1 cellular context compared by ENCODE assay signal in genomic region chr2:30373881-30374302, GRCh38.
TF ChIP-seq lines count a peak whose summit lies in the region.

No MANE protein-coding gene starts in this region.

TF ChIP-seq in WTC11, 78 proteins besides CTCF, POLR2A, EP300 and RAD21 (continued from another document):
- TF ChIP-seq TP53 (CRISPR knock-in tag; IDR thresholded peaks at IDR 0.05) (no peak), TEAD4 (CRISPR knock-in tag; IDR thresholded peaks at IDR 0.05) (no peak), FOXP1 (CRISPR knock-in tag; IDR thresholded peaks at IDR 0.05; ENCODE audit: borderline replicate concordance) (no peak)
TF ChIP-seq in WTC11: peak in this region for 0.
